Comparison of ENCODE assay signal across 15 cellular contexts in genomic region chr2:154537024-154537423, GRCh38.
"Had no signal": no experiment of that assay in that cellular context is flagged by ENCODE, and none has a peak within 500 bp of the region (broad histone marks: within the 10 kb centered on the region; RNA-seq: fewer than 3 reads in every experiment).

No MANE protein-coding gene starts in this region.

- H3K36me3 Mint-ChIP-seq: activated naive CD8-positive, alpha-beta T cell treated with anti-CD3 and anti-CD28 coated beads for 36 hours; naive thymus-derived CD8-positive, alpha-beta T cell had no signal

- H3K9me3 Mint-ChIP-seq: activated CD4-positive, alpha-beta T cell treated with anti-CD3 and anti-CD28 coated beads, Interleukin-2, amount 10 ng/mL, durations not matched to agents 24 days and 14 days; activated naive CD8-positive, alpha-beta T cell treated with anti-CD3 and anti-CD28 coated beads for 36 hours had no signal

- H3K27me3 ChIP-seq: brain microvascular endothelial cell, stomach, upper lobe of right lung had no signal

- H3K4me1 ChIP-seq: stomach, upper lobe of right lung had no signal

- H3K27ac ChIP-seq: brain microvascular endothelial cell, stomach, thoracic aorta, upper lobe of right lung had no signal

- ATAC-seq: naive thymus-derived CD8-positive, alpha-beta T cell; upper lobe of right lung had no signal

- H3K27ac Mint-ChIP-seq: activated CD4-positive, alpha-beta T cell treated with anti-CD3 and anti-CD28 coated beads, Interleukin-2, amount 10 ng/mL, durations not matched to agents 24 days and 14 days; activated naive CD8-positive, alpha-beta T cell treated with anti-CD3 and anti-CD28 coated beads for 36 hours; naive thymus-derived CD8-positive, alpha-beta T cell had no signal

- H3K36me3 ChIP-seq: brain microvascular endothelial cell, stomach, thoracic aorta, upper lobe of right lung had no signal

- H3K9me3 ChIP-seq: stomach, thoracic aorta, upper lobe of right lung had no signal

- H3K4me3 Mint-ChIP-seq: activated CD4-positive, alpha-beta T cell treated with anti-CD3 and anti-CD28 coated beads, Interleukin-2, amount 10 ng/mL, durations not matched to agents 24 days and 14 days; activated naive CD8-positive, alpha-beta T cell treated with anti-CD3 and anti-CD28 coated beads for 36 hours; naive thymus-derived CD8-positive, alpha-beta T cell had no signal

- H3K27me3 Mint-ChIP-seq: activated CD4-positive, alpha-beta T cell treated with anti-CD3 and anti-CD28 coated beads, Interleukin-2, amount 10 ng/mL, durations not matched to agents 24 days and 14 days; activated naive CD8-positive, alpha-beta T cell treated with anti-CD3 and anti-CD28 coated beads for 36 hours had no signal

- DNase-seq: activated CD4-positive, alpha-beta T cell treated with anti-CD3 and anti-CD28 coated beads, Interleukin-2, amount 10 ng/mL, durations not matched to agents 24 days and 14 days; activated CD4-positive, CD25-positive, alpha-beta regulatory T cell; activated naive CD8-positive, alpha-beta T cell treated with anti-CD3 and anti-CD28 coated beads for 36 hours; brain microvascular endothelial cell; cortex of kidney; effector memory CD4-positive, alpha-beta T cell; foreskin fibroblast; hypothalamus; mesenchymal stem cell; naive thymus-derived CD8-positive, alpha-beta T cell; stimulated activated CD4-positive, alpha-beta T cell treated with anti-CD3 and anti-CD28 coated beads, Interleukin-12 subunit alpha, Interleukin-12 subunit beta, amount 100 ng/mL, for 4 hours; stimulated activated CD4-positive, alpha-beta T cell treated with anti-CD3 and anti-CD28 coated beads, Interleukin-2, amount 100 ng/mL, for 24 hours; stomach; upper lobe of right lung had no signal

- H3K4me1 Mint-ChIP-seq: activated CD4-positive, alpha-beta T cell treated with anti-CD3 and anti-CD28 coated beads, Interleukin-2, amount 10 ng/mL, durations not matched to agents 24 days and 14 days; activated naive CD8-positive, alpha-beta T cell treated with anti-CD3 and anti-CD28 coated beads for 36 hours; naive thymus-derived CD8-positive, alpha-beta T cell had no signal

- H3K4me3 ChIP-seq: stomach, thoracic aorta, upper lobe of right lung had no signal
